In the genomic region with DNA sequence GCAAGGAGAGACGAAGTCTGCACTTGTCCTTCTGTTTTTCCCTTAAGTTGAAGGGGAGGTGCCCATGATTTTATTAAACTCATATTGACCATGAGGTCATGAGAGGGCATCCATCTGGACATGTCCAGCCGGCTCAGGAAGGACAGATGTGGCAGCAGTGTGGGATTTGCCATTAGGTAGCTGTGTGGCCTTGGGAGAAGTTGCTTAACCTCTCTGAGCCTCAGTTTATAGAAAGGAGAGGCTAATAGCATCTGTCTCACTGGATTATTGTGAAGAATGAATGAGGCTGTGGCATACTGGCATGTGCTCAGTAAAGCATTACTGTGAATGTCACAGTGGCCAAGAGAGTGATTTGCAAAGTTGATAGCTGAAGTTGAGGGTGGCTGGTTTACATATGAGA, we compare ENCODE assay signal across 11 cellular contexts. TPM values are rescaled to one million over a fixed set of nuclear protein-coding genes. Genes with fewer than 3 reads are reported as not detected.
DNase-seq lines count a peak whose midpoint lies in the region; ATAC-seq, FAIRE-seq and TF ChIP-seq lines count a peak whose summit lies in the region.
"Had no signal": no experiment of that assay in that cellular context is flagged by ENCODE, and none has a peak within 500 bp of the region (broad histone marks: within the 10 kb centered on the region; RNA-seq: fewer than 3 reads in every experiment).

No MANE protein-coding gene starts in this region.

- peak overlapping the region; percentile 99 for H3K27ac Mint-ChIP-seq in activated naive CD8-positive, alpha-beta T cell treated with anti-CD3 and anti-CD28 coated beads for 36 hours
- H3K27ac Mint-ChIP-seq in type B pancreatic cell = peak overlapping the region; percentile 59

- no peaks in the 10 kb centered on the region for H3K27me3 Mint-ChIP-seq in activated naive CD8-positive, alpha-beta T cell treated with anti-CD3 and anti-CD28 coated beads for 36 hours
- H3K27me3 Mint-ChIP-seq in type B pancreatic cell = no peaks in the 10 kb centered on the region

- peak overlapping the region; percentile 95 for H3K4me3 Mint-ChIP-seq in activated naive CD8-positive, alpha-beta T cell treated with anti-CD3 and anti-CD28 coated beads for 36 hours
- peak overlapping the region; percentile 100 for H3K4me3 Mint-ChIP-seq in type B pancreatic cell

- no peaks in the 10 kb centered on the region for H3K27me3 ChIP-seq in right cardiac atrium (ENCODE audit: control insufficient read depth, insufficient read depth)

- H3K9me3 ChIP-seq in right cardiac atrium (ENCODE audit: control insufficient read depth, low read length) = no peaks in the 10 kb centered on the region
- no peaks in the 10 kb centered on the region for H3K9me3 ChIP-seq in kidney (ENCODE audit: control insufficient read depth in 1 of 2, low read length in 2 of 2)

- H3K9me3 Mint-ChIP-seq in activated naive CD8-positive, alpha-beta T cell treated with anti-CD3 and anti-CD28 coated beads for 36 hours = peaks cover 15% of the 10 kb centered on the region
- no peaks in the 10 kb centered on the region for H3K9me3 Mint-ChIP-seq in type B pancreatic cell

- peaks cover 7 to 29% of the 10 kb centered on the region in 2 donors for H3K36me3 ChIP-seq in kidney (ENCODE audit: control insufficient read depth in 1 of 2, insufficient read depth in 2 of 2, low read length in 2 of 2)

- no peak for FAIRE-seq in kidney (lab: Jason Lieb, UNC)

- WGBS in right cardiac atrium = 48% methylated on average over 2 of the region's 2 CpGs

- DNase-seq in right cardiac atrium (no peak), cardiac septum (ENCODE audit: low spot score) (no peak), kidney (peak; percentile 7), type B pancreatic cell (ENCODE audit: extremely low spot score, unreplicated experiment) (no peak), T1000 (lab: John Stamatoyannopoulos, UW) (no peak), NCI-H526 (lab: John Stamatoyannopoulos, UW) (no peak)
- no peak for DNase-seq in activated naive CD8-positive, alpha-beta T cell treated with anti-CD3 and anti-CD28 coated beads for 36 hours
- DNase-seq: DMS53, HCEC 1CT, NCI-H2081 had no signal

- peaks cover 18% of the 10 kb centered on the region for H3K36me3 Mint-ChIP-seq in activated naive CD8-positive, alpha-beta T cell treated with anti-CD3 and anti-CD28 coated beads for 36 hours
- peaks cover 23% of the 10 kb centered on the region for H3K36me3 Mint-ChIP-seq in type B pancreatic cell

- intact Hi-C loops in right cardiac atrium (cut with DNase I) (loop anchor here in 2 of 4 donors (5.0 kb wide), 2 partner anchors 49 to 216 kb away; partner anchors contain the start of genes GLOD4 (in 1 of the 2) and MRM3 (in 1 of the 2)), cardiac septum (cut with DNase I) (loop anchor here (5.0 kb wide), 1 partner anchor 59 kb away; no protein-coding TSS in a partner anchor), kidney (cut with DNase I) (no loop called here)

- peak overlapping the region; percentile 28 to 97 for H3K9ac ChIP-seq in kidney (ENCODE audit: low read length in 2 of 2)

- no peak for ATAC-seq in right cardiac atrium
- no peak for ATAC-seq in GM18870 (IDR thresholded peaks at IDR 0.05; ENCODE audit: unreplicated experiment)

- H3K4me1 Mint-ChIP-seq in activated naive CD8-positive, alpha-beta T cell treated with anti-CD3 and anti-CD28 coated beads for 36 hours = peaks cover 19% of the 10 kb centered on the region
- peaks cover 40% of the 10 kb centered on the region for H3K4me1 Mint-ChIP-seq in type B pancreatic cell (ENCODE audit: unreplicated experiment)

- H3K27ac ChIP-seq in right cardiac atrium (ENCODE audit: low read length) = no peak overlapping the region
- no peak overlapping the region for H3K27ac ChIP-seq in kidney (ENCODE audit: low read depth in 2 of 2, low read length in 2 of 2)

- H3K4me3 ChIP-seq in right cardiac atrium (ENCODE audit: low read length) (peak overlapping the region; percentile 97), kidney (ENCODE audit: low read length in 2 of 2) (peak overlapping the region; percentile 95 to 97)

- TF ChIP-seq CTCF in kidney (IDR thresholded peaks at IDR 0.05; ENCODE audit: borderline replicate concordance, extremely low read depth, insufficient read depth) (no peak), type B pancreatic cell (conservative IDR thresholded peaks at IDR 0.05) (no peak)

- H3K4me1 ChIP-seq in right cardiac atrium (ENCODE audit: control insufficient read depth, insufficient read depth, low read length) = peaks cover 19% of the 10 kb centered on the region
- H3K4me1 ChIP-seq in kidney (ENCODE audit: control insufficient read depth in 1 of 2, insufficient read depth in 1 of 2, low read depth in 1 of 2, low read length in 2 of 2) = peaks cover 21 to 23% of the 10 kb centered on the region in 2 donors

RNA-seq across cellular contexts. Expression of gene TIMM22, which starts 1.2 kb away (rescaled TPM):
- total RNA-seq in right cardiac atrium (10 to 100 TPM; 13.9 to 16.1 (median 14.4) TPM), cardiac septum (17.8 TPM), kidney (14.6 TPM), type B pancreatic cell (ENCODE audit: low replicate concordance) (16.2 and 20.1 TPM in 2 replicates)
- polyA plus RNA-seq in right cardiac atrium (14.2 TPM), kidney (ENCODE audit: insufficient read depth, low read depth, low replicate concordance) (17.3 TPM)
- 10 to 100 TPM; 15.4 to 16.9 TPM for total RNA-seq in activated naive CD8-positive, alpha-beta T cell treated with anti-CD3 and anti-CD28 coated beads for 36 hours

RNA-seq across cellular contexts. Expression of gene NXN, which starts 18.5 kb away (rescaled TPM):
- total RNA-seq in right cardiac atrium (10 to 100 TPM; 14.7 to 21.8 (median 17.3) TPM), cardiac septum (14.3 TPM), kidney (26.8 TPM), type B pancreatic cell (ENCODE audit: low replicate concordance) (65.1 and 68.0 TPM in 2 replicates)
- polyA plus RNA-seq in right cardiac atrium (11.6 TPM), kidney (ENCODE audit: insufficient read depth, low read depth, low replicate concordance) (10.2 TPM)
- total RNA-seq in activated naive CD8-positive, alpha-beta T cell treated with anti-CD3 and anti-CD28 coated beads for 36 hours = under 1 TPM; 0.48 to 0.49 TPM

Comparison
In these comparisons a context has a peak if more than half of its experiments do, and no peak if none do; other contexts are left out.
1. RNA of gene NXN, which starts 18.5 kb away (total RNA-seq): 65.1 to 68.0 TPM in type B pancreatic cell, 26.8 TPM in kidney (single experiment), 14.7 to 21.8 TPM in right cardiac atrium and 14.3 TPM in cardiac septum (single experiment); 0.48 to 0.49 TPM in activated naive CD8-positive, alpha-beta T cell treated with anti-CD3 and anti-CD28 coated beads for 36 hours; every median in the first group is over 10 times any median in the second.